28 cellular contexts compared by ENCODE assay signal in genomic region chr10:120999868-121000267, GRCh38.
A peak's percentile ranks its signal among the peaks of the same experiment; 100 is the strongest.
DNase-seq lines count a peak whose midpoint lies in the region; ATAC-seq, FAIRE-seq and TF ChIP-seq lines count a peak whose summit lies in the region.
"Had no signal": no experiment of that assay in that cellular context is flagged by ENCODE, and none has a peak within 500 bp of the region (broad histone marks: within the 10 kb centered on the region; RNA-seq: fewer than 3 reads in every experiment).

No MANE protein-coding gene starts in this region.

- H3K4me3 ChIP-seq in mammary epithelial cell (replicated peaks in 1 of 3; ENCODE audit: insufficient read depth in 1 of 3, low read depth in 2 of 3, low read length in 3 of 3) (no peak overlapping the region), pancreas (no peak overlapping the region), upper lobe of right lung (no peak overlapping the region)
- H3K4me3 ChIP-seq: skin epidermis, thyroid gland had no signal

- DNase-seq in mammary epithelial cell, result no peak
- DNase-seq in MCF 10A (ENCODE audit: unreplicated experiment), result no peak
- DNase-seq in NAMALWA (ENCODE audit: low spot score), result peak; percentile 12
- no peak for DNase-seq in WTC11 (ENCODE audit: low spot score)
- DNase-seq in progenitor cell of endocrine pancreas (ENCODE audit: low spot score, unreplicated experiment), result no peak
- DNase-seq in pancreas, result no peak
- no peak for DNase-seq in Kasumi-1 (lab: John Stamatoyannopoulos, UW)
- DNase-seq in upper lobe of right lung, result no peak
- DNase-seq: activated CD4-positive, CD25-positive, alpha-beta regulatory T cell treated with anti-CD3 and anti-CD28 coated beads, Interleukin-2, amount 50 U/mL, for 72 hours; activated T-cell treated with anti-CD3 and anti-CD28 coated beads, Interleukin-2, amount 50 U/mL, for 72 hours; CD4-positive, alpha-beta T cell; cerebellar nuclear complex; DMS153; effector CD8-positive, alpha-beta T cell; H7; midbrain; NCI-H1417; NCI-H2171 treated with DMSO at 0.1 percent for 48 hours; NCI-H526; stimulated activated naive CD8-positive, alpha-beta T cell treated with anti-CD3 and anti-CD28 coated beads, Interleukin-15, Interleukin-2, amounts not matched to agents 100 U/mL and 50 U/mL, for 24 hours; T-helper 9 cell; thyroid gland had no signal

- H3K27ac ChIP-seq in mammary epithelial cell (ENCODE audit: insufficient read depth, low read depth, low read length) (no peak overlapping the region), pancreas (no peak overlapping the region), upper lobe of right lung (no peak overlapping the region)
- H3K27ac ChIP-seq: thyroid gland had no signal

- intact Hi-C loops in mammary epithelial cell (cut with micrococcal nuclease), result loop anchor here (5.0 kb wide), 2 partner anchors 58 to 77 kb away; no protein-coding TSS in a partner anchor
- intact Hi-C loops in MCF 10A (cut with micrococcal nuclease), result no loop called here
- intact Hi-C loops in pancreas (cut with DNase I), result no loop called here
- intact Hi-C loops in upper lobe of right lung (cut with DNase I), result no loop called here

- H3K36me3 Mint-ChIP-seq in MCF 10A (ENCODE audit: insufficient read depth, unreplicated experiment), result no peaks in the 10 kb centered on the region
- peaks cover 12% of the 10 kb centered on the region for H3K36me3 Mint-ChIP-seq in WTC11
- peaks cover 9% of the 10 kb centered on the region for H3K36me3 Mint-ChIP-seq in progenitor cell of endocrine pancreas (ENCODE audit: insufficient read depth)

- in situ Hi-C loops in mammary epithelial cell (cut with MboI; ENCODE audit: low sequenced_read_pairs in 2 of 2), result no loop called here

- H3K27me3 Mint-ChIP-seq in MCF 10A (ENCODE audit: insufficient read depth, unreplicated experiment) (no peaks in the 10 kb centered on the region), WTC11 (ENCODE audit: low read depth) (peaks cover 4% of the 10 kb centered on the region; the same call in 1 of the 2 replicates), progenitor cell of endocrine pancreas (peaks cover 7% of the 10 kb centered on the region)
- H3K27me3 Mint-ChIP-seq: activated naive CD4-positive, alpha-beta T cell treated with anti-CD3 and anti-CD28 coated beads, Interleukin-2, amount 50 U/mL, for 24 hours had no signal

- ATAC-seq in WTC11 (peak; percentile 67), pancreas (no peak), upper lobe of right lung (no peak)
- ATAC-seq: activated T-cell treated with anti-CD3 and anti-CD28 coated beads, Interleukin-2, amount 50 U/mL, for 72 hours; left lobe of liver; SK-N-SH treated with all-trans-retinoic acid at 6 μM for 48 hours; stimulated activated naive CD8-positive, alpha-beta T cell treated with anti-CD3 and anti-CD28 coated beads, Interleukin-15, Interleukin-2, amounts not matched to agents 100 U/mL and 50 U/mL, for 24 hours had no signal

- TF ChIP-seq CTCF in mammary epithelial cell (conservative IDR thresholded peaks at IDR 0.05 in 1 of 2, IDR thresholded peaks at IDR 0.05 in 1 of 2; ENCODE audit: extremely low read depth in 1 of 2, insufficient read depth in 1 of 2, low read depth in 1 of 2, low read length in 2 of 2) (peak; percentile 12 to 22), MCF 10A (IDR thresholded peaks at IDR 0.05; ENCODE audit: unreplicated experiment) (no peak), WTC11 (IDR thresholded peaks at IDR 0.05) (no peak), progenitor cell of endocrine pancreas (IDR thresholded peaks at IDR 0.05; ENCODE audit: unreplicated experiment) (peak; percentile 25), pancreas (IDR thresholded peaks at IDR 0.05) (no peak), upper lobe of right lung (IDR thresholded peaks at IDR 0.05) (no peak)

- 96% methylated on average over 6 of the region's 6 CpGs for WGBS in mammary epithelial cell (ENCODE audit: low coverage, missing lambda C conversion rate)
- 74 to 79% methylated on average over 6 of the region's 6 CpGs for WGBS in pancreas, 2 donors

- H3K4me1 ChIP-seq in mammary epithelial cell (ENCODE audit: insufficient read depth, low read length), result peaks cover 7% of the 10 kb centered on the region
- H3K4me1 ChIP-seq in pancreas, result no peaks in the 10 kb centered on the region
- no peaks in the 10 kb centered on the region for H3K4me1 ChIP-seq in upper lobe of right lung
- H3K4me1 ChIP-seq: thyroid gland had no signal

- H3K36me3 ChIP-seq in mammary epithelial cell (ENCODE audit: insufficient read depth, low read length), result no peaks in the 10 kb centered on the region
- no peaks in the 10 kb centered on the region for H3K36me3 ChIP-seq in pancreas
- H3K36me3 ChIP-seq in upper lobe of right lung, result no peaks in the 10 kb centered on the region
- H3K36me3 ChIP-seq: thyroid gland had no signal

- H3K27ac Mint-ChIP-seq in MCF 10A (ENCODE audit: low read depth, unreplicated experiment) (no peak overlapping the region), WTC11 (no peak overlapping the region), progenitor cell of endocrine pancreas (no peak overlapping the region)
- H3K27ac Mint-ChIP-seq: activated naive CD4-positive, alpha-beta T cell treated with anti-CD3 and anti-CD28 coated beads, Interleukin-2, amount 50 U/mL, for 24 hours; activated T-cell treated with anti-CD3 and anti-CD28 coated beads, Interleukin-2, amount 50 U/mL, for 72 hours; CD4-positive, alpha-beta T cell had no signal

- CTCF ChIA-PET in mammary epithelial cell (lab: Charles Lee; ENCODE audit: low non-redundant PET), result no interaction called here
- CTCF ChIA-PET in MCF 10A (lab: Yijun Ruan, JAX), result interaction anchor here (0.7 to 1.1 kb wide), 2 partner anchors 21 to 331 kb away, joined by 4 read pairs; no protein-coding TSS in a partner anchor
- CTCF ChIA-PET in WTC11 (lab: Charles Lee), result interaction anchor here (2.6 kb wide), 1 partner anchor 51 kb away, joined by 14 read pairs; no protein-coding TSS in a partner anchor

- FAIRE-seq in pancreas (lab: Jason Lieb, UNC), result no peak
- FAIRE-seq: astrocyte, RCC 7860 had no signal

- no peak overlapping the region for H3K4me2 ChIP-seq in mammary epithelial cell (ENCODE audit: insufficient read depth, low read depth, low read length)

- BruUV-seq in mammary epithelial cell (replicated peaks; lab: Mats Ljungman, UMichigan) (no TSS peak), MCF 10A (replicated peaks; lab: Mats Ljungman, UMichigan) (no TSS peak)

- no peak overlapping the region for H2AFZ ChIP-seq in mammary epithelial cell (ENCODE audit: low read depth, low read length)

- H3K4me1 Mint-ChIP-seq in MCF 10A (ENCODE audit: insufficient read depth, unreplicated experiment), result peaks cover 10% of the 10 kb centered on the region
- H3K4me1 Mint-ChIP-seq in WTC11, result peaks cover 7% of the 10 kb centered on the region
- peaks cover 23% of the 10 kb centered on the region for H3K4me1 Mint-ChIP-seq in progenitor cell of endocrine pancreas (ENCODE audit: low read depth)
- H3K4me1 Mint-ChIP-seq: activated naive CD4-positive, alpha-beta T cell treated with anti-CD3 and anti-CD28 coated beads, Interleukin-2, amount 50 U/mL, for 24 hours had no signal

- peaks cover 7% of the 10 kb centered on the region for H3K9me3 Mint-ChIP-seq in MCF 10A (ENCODE audit: unreplicated experiment)
- peaks cover 41% of the 10 kb centered on the region for H3K9me3 Mint-ChIP-seq in WTC11
- H3K9me3 Mint-ChIP-seq in progenitor cell of endocrine pancreas (ENCODE audit: low read depth), result peaks cover 17% of the 10 kb centered on the region

- dilution Hi-C loops in mammary epithelial cell (cut with HindIII; ENCODE audit: low sequenced_read_pairs), result loop anchor here (5.0 kb wide), 1 partner anchor 38 kb away; no protein-coding TSS in a partner anchor

- H3K27me3 ChIP-seq in mammary epithelial cell (ENCODE audit: insufficient read depth, low read length), result peaks cover 7% of the 10 kb centered on the region
- H3K27me3 ChIP-seq in pancreas, result no peaks in the 10 kb centered on the region
- no peaks in the 10 kb centered on the region for H3K27me3 ChIP-seq in upper lobe of right lung
- H3K27me3 ChIP-seq: thyroid gland had no signal

- no peak overlapping the region for H3K4me3 Mint-ChIP-seq in MCF 10A (ENCODE audit: unreplicated experiment)
- no peak overlapping the region for H3K4me3 Mint-ChIP-seq in WTC11
- H3K4me3 Mint-ChIP-seq in progenitor cell of endocrine pancreas (ENCODE audit: low read depth), result no peak overlapping the region
- H3K4me3 Mint-ChIP-seq: activated naive CD4-positive, alpha-beta T cell treated with anti-CD3 and anti-CD28 coated beads, Interleukin-2, amount 50 U/mL, for 24 hours; activated T-cell treated with anti-CD3 and anti-CD28 coated beads, Interleukin-2, amount 50 U/mL, for 72 hours; CD4-positive, alpha-beta T cell had no signal

- no peaks in the 10 kb centered on the region for H3K79me2 ChIP-seq in mammary epithelial cell (ENCODE audit: insufficient read depth, low read length)

- H3K9me3 ChIP-seq in mammary epithelial cell (replicated peaks; ENCODE audit: insufficient read depth, low read length), result peaks cover 5% of the 10 kb centered on the region
- no peaks in the 10 kb centered on the region for H3K9me3 ChIP-seq in pancreas
- H3K9me3 ChIP-seq in upper lobe of right lung, result no peaks in the 10 kb centered on the region
- H3K9me3 ChIP-seq: thyroid gland had no signal

- POLR2A ChIA-PET in MCF 10A (lab: Yijun Ruan, JAX) (no interaction called here), WTC11 (lab: Charles Lee) (no interaction called here)

- H4K20me1 ChIP-seq in mammary epithelial cell (ENCODE audit: insufficient read depth, low read length), result no peaks in the 10 kb centered on the region

- no peak overlapping the region for H3K9ac ChIP-seq in mammary epithelial cell (ENCODE audit: insufficient read depth, low read length)

TF ChIP-seq in WTC11, 78 proteins besides CTCF, POLR2A, EP300 and RAD21 (continues in another document):
- TF ChIP-seq GABPB1 (CRISPR knock-in tag; IDR thresholded peaks at IDR 0.05) (no peak), ZNF232 (CRISPR knock-in tag; IDR thresholded peaks at IDR 0.05) (no peak), ATF2 (CRISPR knock-in tag; IDR thresholded peaks at IDR 0.05; ENCODE audit: borderline replicate concordance, low read depth) (no peak), ETV6 (CRISPR knock-in tag; IDR thresholded peaks at IDR 0.05) (no peak)

Comparison
In these comparisons a context has a peak if more than half of its experiments do, and no peak if none do; other contexts are left out.
1. CTCF ChIP-seq: peak in mammary epithelial cell (2 of 2) and progenitor cell of endocrine pancreas (single experiment); none in MCF 10A (single experiment), WTC11 (single experiment), pancreas (0 of 4) and upper lobe of right lung (single experiment).